ENCODE assay signal across 8 cellular contexts in the genomic region with DNA sequence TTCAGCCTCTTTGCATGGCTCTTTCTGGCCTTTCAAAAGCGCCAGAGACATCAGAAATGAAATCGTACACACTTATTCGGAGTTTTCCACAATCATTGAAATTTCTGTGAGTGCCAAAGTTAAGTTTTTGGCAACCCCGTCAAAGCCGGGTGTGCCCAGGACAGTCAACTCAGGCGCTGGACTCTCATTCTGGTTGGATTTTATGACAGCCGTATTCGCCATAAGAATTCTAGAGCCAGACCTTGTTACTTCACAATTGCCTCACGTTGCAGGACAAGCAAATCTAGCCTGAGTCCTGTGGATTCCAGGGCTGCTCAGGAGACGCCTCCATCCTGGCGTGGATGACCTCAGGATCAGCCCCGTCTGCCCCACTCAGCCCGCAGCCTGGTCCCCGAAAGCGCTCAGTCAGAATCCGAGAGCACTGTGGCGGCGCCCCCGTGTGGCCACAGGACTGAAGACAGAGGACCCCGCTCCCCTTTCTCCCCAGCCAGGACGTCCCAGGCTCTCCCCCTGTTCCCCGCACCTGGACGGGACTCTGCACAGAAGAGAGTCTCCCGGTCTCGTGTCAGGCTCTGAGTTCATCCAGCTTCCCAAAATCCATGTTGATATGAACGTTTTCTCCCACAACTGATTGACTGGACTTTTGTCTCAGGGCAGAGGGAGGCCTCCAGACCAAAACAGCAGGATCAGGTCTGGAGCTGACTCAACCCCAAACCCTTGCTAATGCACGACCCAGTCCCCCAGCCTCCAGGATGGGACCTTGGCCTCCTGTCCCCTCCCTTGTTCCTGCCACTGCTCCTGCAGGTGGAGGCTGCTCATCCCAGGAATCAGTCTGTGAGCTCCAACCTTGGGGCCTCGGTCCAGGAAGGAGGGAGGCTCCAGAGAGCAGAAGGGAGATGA. TPM values are rescaled to one million over a fixed set of nuclear protein-coding genes. Genes with fewer than 3 reads are reported as not detected.
DNase-seq lines count a peak whose midpoint lies in the region; ATAC-seq and TF ChIP-seq lines count a peak whose summit lies in the region.

No MANE protein-coding gene starts in this region.

- H3K4me1 ChIP-seq in BLaER1 treated with 17β-estradiol and CSF1 and Interleukin-3, amounts not matched to agents 10 nM and 100 nM = peaks cover 0 to 37% (median 22%) of the 10 kb centered on the region in 10 experiments; a peak in 16 of 20 replicates
- peaks cover 4% of the 10 kb centered on the region for H3K4me1 ChIP-seq in Panc1 (ENCODE audit: control insufficient read depth, insufficient read depth, low read length)

- CTCF ChIA-PET in Panc1 (lab: Charles Lee) = interaction anchor here (0.5 to 1.8 kb wide), 7 partner anchors 11 to 362 kb away, joined by 3 to 28 read pairs (median 4); partner anchors contain the start of gene AIF1

- no peaks in the 10 kb centered on the region for H3K27me3 ChIP-seq in BLaER1 treated with 17β-estradiol and CSF1 and Interleukin-3, amounts not matched to agents 10 nM and 100 nM
- no peaks in the 10 kb centered on the region; the same call in 1 of the 2 replicates for H3K27me3 ChIP-seq in Panc1 (ENCODE audit: control insufficient read depth, insufficient read depth, low read length)

- peaks cover 16 to 29% (median 21%) of the 10 kb centered on the region in 11 experiments for H3K9me3 ChIP-seq in BLaER1 treated with 17β-estradiol and CSF1 and Interleukin-3, amounts not matched to agents 10 nM and 100 nM (replicated peaks in 1 of 11)
- peaks cover 11% of the 10 kb centered on the region; the same call in 1 of the 2 replicates for H3K9me3 ChIP-seq in Panc1 (ENCODE audit: control insufficient read depth, insufficient read depth, low read depth, low read length)

- intact Hi-C loops in Panc1 (cut with micrococcal nuclease; ENCODE audit: unreplicated experiment) = loop anchor here (2.0 kb wide), 1 partner anchor 43 kb away; no protein-coding TSS in a partner anchor
- intact Hi-C loops in activated T-helper 1 cell treated with anti-CD3 and anti-CD28 coated beads, Interleukin-12 subunit alpha, Interleukin-12 subunit beta, Interleukin-2, Interleukin-4 antibody, amounts not matched to agents 30 ng/mL and 10 ng/mL and 1 ng/mL, durations not matched to agents 14 hours and 24 hours and 36 hours (cut with micrococcal nuclease) = loop anchor here (1.0 to 2.0 kb wide), 2 partner anchors 44 to 245 kb away; no protein-coding TSS in a partner anchor

- H3K4me2 ChIP-seq in BLaER1 treated with 17β-estradiol and CSF1 and Interleukin-3, amounts not matched to agents 10 nM and 100 nM = peak overlapping the region; percentile 6 to 83 (median 54)

- no TSS peak for BruUV-seq in Panc1 (replicated peaks; lab: Mats Ljungman, UMichigan)

- in situ Hi-C loops in Panc1 (cut with HindIII; ENCODE audit: low pct_unique_long_range_greater_than_20kb, low sequenced_read_pairs) = no loop called here

- TF ChIP-seq CTCF in Panc1 (IDR thresholded peaks at IDR 0.05) (peak; percentile 94), omental fat pad (IDR thresholded peaks at IDR 0.05) (peak in 1 of 3 donors; percentile 70), type B pancreatic cell (conservative IDR thresholded peaks at IDR 0.05) (peak; percentile 91)

- H3K4me3 Mint-ChIP-seq in activated T-helper 1 cell treated with anti-CD3 and anti-CD28 coated beads, Interleukin-12 subunit alpha, Interleukin-12 subunit beta, Interleukin-2, Interleukin-4 antibody, amounts not matched to agents 30 ng/mL and 10 ng/mL and 1 ng/mL, durations not matched to agents 14 hours and 24 hours and 36 hours = no peak overlapping the region
- no peak overlapping the region for H3K4me3 Mint-ChIP-seq in type B pancreatic cell

- H3K36me3 Mint-ChIP-seq in activated T-helper 1 cell treated with anti-CD3 and anti-CD28 coated beads, Interleukin-12 subunit alpha, Interleukin-12 subunit beta, Interleukin-2, Interleukin-4 antibody, amounts not matched to agents 30 ng/mL and 10 ng/mL and 1 ng/mL, durations not matched to agents 14 hours and 24 hours and 36 hours (ENCODE audit: low read depth) = peaks cover 7% of the 10 kb centered on the region
- H3K36me3 Mint-ChIP-seq in type B pancreatic cell = peaks cover 3% of the 10 kb centered on the region

- H3K36me3 ChIP-seq in BLaER1 treated with 17β-estradiol and CSF1 and Interleukin-3, amounts not matched to agents 10 nM and 100 nM = 0 out of 22 replicates have a peak, but pooled peaks cover 0 to 6% (median 0%) of the 10 kb centered on the region in 11 experiments
- H3K36me3 ChIP-seq in Panc1 (ENCODE audit: control insufficient read depth, insufficient read depth, low read length) = no peaks in the 10 kb centered on the region

- no peaks in the 10 kb centered on the region for H4K20me1 ChIP-seq in BLaER1 treated with 17β-estradiol and CSF1 and Interleukin-3, amounts not matched to agents 10 nM and 100 nM

- peak; percentile 39 for DNase-seq in Panc1 (ENCODE audit: low read depth, low spot score)
- DNase-seq in activated T-helper 1 cell treated with anti-CD3 and anti-CD28 coated beads, Interleukin-12 subunit alpha, Interleukin-12 subunit beta, Interleukin-2, Interleukin-4 antibody, amounts not matched to agents 30 ng/mL and 10 ng/mL and 1 ng/mL, durations not matched to agents 14 hours and 24 hours and 36 hours (ENCODE audit: low spot score) = peak; percentile 71
- DNase-seq in germinal center (ENCODE audit: low spot score) = peak; percentile 87
- peak; percentile 94 for DNase-seq in omental fat pad (ENCODE audit: low spot score)
- DNase-seq in type B pancreatic cell (ENCODE audit: extremely low spot score, unreplicated experiment) = no peak

- no peak overlapping the region for H3K27ac Mint-ChIP-seq in activated T-helper 1 cell treated with anti-CD3 and anti-CD28 coated beads, Interleukin-12 subunit alpha, Interleukin-12 subunit beta, Interleukin-2, Interleukin-4 antibody, amounts not matched to agents 30 ng/mL and 10 ng/mL and 1 ng/mL, durations not matched to agents 14 hours and 24 hours and 36 hours
- H3K27ac Mint-ChIP-seq in type B pancreatic cell = no peak overlapping the region

- H3K4me1 Mint-ChIP-seq in activated T-helper 1 cell treated with anti-CD3 and anti-CD28 coated beads, Interleukin-12 subunit alpha, Interleukin-12 subunit beta, Interleukin-2, Interleukin-4 antibody, amounts not matched to agents 30 ng/mL and 10 ng/mL and 1 ng/mL, durations not matched to agents 14 hours and 24 hours and 36 hours (ENCODE audit: low read depth) = peaks cover 7% of the 10 kb centered on the region
- H3K4me1 Mint-ChIP-seq in type B pancreatic cell (ENCODE audit: unreplicated experiment) = peaks cover 6% of the 10 kb centered on the region

- peaks cover 35% of the 10 kb centered on the region for H3K27me3 Mint-ChIP-seq in activated T-helper 1 cell treated with anti-CD3 and anti-CD28 coated beads, Interleukin-12 subunit alpha, Interleukin-12 subunit beta, Interleukin-2, Interleukin-4 antibody, amounts not matched to agents 30 ng/mL and 10 ng/mL and 1 ng/mL, durations not matched to agents 14 hours and 24 hours and 36 hours (ENCODE audit: insufficient read depth)
- H3K27me3 Mint-ChIP-seq in type B pancreatic cell = peaks cover 73% of the 10 kb centered on the region

- POLR2A ChIA-PET in Panc1 (lab: Charles Lee) = interaction anchor here (0.6 kb wide), 1 partner anchor 286 kb away, joined by 4 read pairs; no protein-coding TSS in a partner anchor

- H3K27ac ChIP-seq in BLaER1 treated with 17β-estradiol and CSF1 and Interleukin-3, amounts not matched to agents 10 nM and 100 nM = no peak overlapping the region
- no peak overlapping the region for H3K27ac ChIP-seq in Panc1 (ENCODE audit: low read length)

- peaks cover 21% of the 10 kb centered on the region for H3K9me3 Mint-ChIP-seq in activated T-helper 1 cell treated with anti-CD3 and anti-CD28 coated beads, Interleukin-12 subunit alpha, Interleukin-12 subunit beta, Interleukin-2, Interleukin-4 antibody, amounts not matched to agents 30 ng/mL and 10 ng/mL and 1 ng/mL, durations not matched to agents 14 hours and 24 hours and 36 hours
- peaks cover 7% of the 10 kb centered on the region for H3K9me3 Mint-ChIP-seq in type B pancreatic cell

- H3K4me3 ChIP-seq in BLaER1 treated with 17β-estradiol and CSF1 and Interleukin-3, amounts not matched to agents 10 nM and 100 nM = no peak overlapping the region
- H3K4me3 ChIP-seq in Panc1 (ENCODE audit: low read depth in 2 of 2, low read length in 2 of 2) = peak overlapping the region; percentile 20 to 39; a peak in 3 of 4 replicates

- peak overlapping the region in 3 of 11 experiments; percentile 16 to 30 (median 27); a peak in 1 of 22 replicates for H3K9ac ChIP-seq in BLaER1 treated with 17β-estradiol and CSF1 and Interleukin-3, amounts not matched to agents 10 nM and 100 nM

- peak; percentile 61 for ATAC-seq in GM19455 (IDR thresholded peaks at IDR 0.05; ENCODE audit: unreplicated experiment)
- ATAC-seq in Panc1 = peak; percentile 96
- ATAC-seq in omental fat pad (ENCODE audit: low FRiP score) = peak; percentile 86
- ATAC-seq in HG02852 (IDR thresholded peaks at IDR 0.05; ENCODE audit: unreplicated experiment) = no peak

RNA-seq across cellular contexts. Expression of gene MICA, which starts 38.2 kb away (rescaled TPM):
- 33.9 TPM for total RNA-seq in Panc1 (2021; ENCODE audit: unreplicated experiment)
- 27.7 TPM for polyA plus RNA-seq in Panc1 (2012; ENCODE audit: insufficient read length)
- total RNA-seq in activated T-helper 1 cell treated with anti-CD3 and anti-CD28 coated beads, Interleukin-12 subunit alpha, Interleukin-12 subunit beta, Interleukin-2, Interleukin-4 antibody, amounts not matched to agents 30 ng/mL and 10 ng/mL and 1 ng/mL, durations not matched to agents 14 hours and 24 hours and 36 hours = 11.5 and 12.4 TPM in 2 replicates
- total RNA-seq in omental fat pad = 10 to 100 TPM; 13.7 to 18.0 (median 16.6) TPM
- 9.0 and 10.7 TPM in 2 replicates for total RNA-seq in type B pancreatic cell (ENCODE audit: low replicate concordance)

RNA-seq across cellular contexts. Expression of gene MICB, which starts 56.3 kb away (rescaled TPM):
- total RNA-seq in Panc1 (2021; ENCODE audit: unreplicated experiment) = 72.1 TPM
- 53.1 TPM for polyA plus RNA-seq in Panc1 (2012; ENCODE audit: insufficient read length)
- total RNA-seq in activated T-helper 1 cell treated with anti-CD3 and anti-CD28 coated beads, Interleukin-12 subunit alpha, Interleukin-12 subunit beta, Interleukin-2, Interleukin-4 antibody, amounts not matched to agents 30 ng/mL and 10 ng/mL and 1 ng/mL, durations not matched to agents 14 hours and 24 hours and 36 hours = 36.1 and 37.5 TPM in 2 replicates
- total RNA-seq in omental fat pad = 1 to 10 TPM; 3.3 to 5.8 (median 5.8) TPM
- 0.14 and 0.86 TPM in 2 replicates for total RNA-seq in type B pancreatic cell (ENCODE audit: low replicate concordance)

Comparison
In these comparisons a context has a peak if more than half of its experiments do, and no peak if none do; other contexts are left out.
1. H3K4me3 ChIP-seq: peak in Panc1 (2 of 2); none in BLaER1 treated with 17β-estradiol and CSF1 and Interleukin-3, amounts not matched to agents 10 nM and 100 nM (0 of 10).